Comparison of ENCODE assay signal across 8 cellular contexts in the genomic region with DNA sequence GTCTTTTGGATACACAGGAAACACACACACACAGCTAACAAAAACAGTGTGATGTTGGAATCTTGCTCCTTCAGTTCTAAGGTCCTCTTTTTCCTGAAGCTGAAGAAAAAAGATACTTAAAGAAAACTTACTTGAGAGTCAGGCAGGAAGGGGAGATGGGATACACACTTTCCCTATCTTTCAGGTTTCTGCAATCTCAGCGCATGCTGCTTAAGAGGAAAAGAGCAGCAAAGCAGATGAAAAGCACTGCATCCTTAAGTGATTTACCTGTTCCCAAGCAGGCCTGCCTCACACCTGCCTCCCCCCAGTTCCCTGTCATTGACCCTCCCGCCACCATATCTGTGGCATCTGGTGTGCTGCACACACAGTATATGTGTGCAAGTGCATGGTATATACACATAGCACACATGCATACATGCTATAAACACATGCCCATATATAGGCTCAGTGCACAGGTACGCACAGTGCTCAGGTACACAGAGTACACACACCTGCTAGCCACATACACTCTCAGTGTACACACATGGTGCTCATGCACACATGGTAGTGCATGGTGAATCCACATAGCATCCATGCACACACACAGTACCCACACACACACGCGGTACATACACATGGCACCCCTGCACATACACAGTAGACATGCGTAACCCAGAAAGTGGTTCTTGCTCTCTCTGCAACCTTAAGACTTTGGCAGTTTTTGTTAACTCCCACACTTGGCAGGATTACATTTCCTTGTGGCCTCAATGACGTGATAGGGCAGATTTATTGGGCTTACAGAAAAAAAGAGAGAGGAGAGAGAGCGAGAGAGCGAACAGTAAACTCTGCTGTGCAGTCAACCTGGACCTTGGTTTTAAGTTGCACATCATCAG.
DNase-seq lines count a peak whose midpoint lies in the region; ATAC-seq and TF ChIP-seq lines count a peak whose summit lies in the region.

No MANE protein-coding gene starts in this region.

- POLR2A ChIA-PET in naive thymus-derived CD8-positive, alpha-beta T cell (lab: Charles Lee), result interaction anchor here (0.9 to 2.0 kb wide), 4 partner anchors 18 to 352 kb away, joined by 3 to 5 read pairs (median 4); partner anchors contain the start of gene IRF2BP2

- intact Hi-C loops in colonic mucosa (cut with DNase I), result loop anchor here (5.0 kb wide), 2 partner anchors 121 to 359 kb away; no protein-coding TSS in a partner anchor

- no peaks in the 10 kb centered on the region for H3K9me3 Mint-ChIP-seq in naive thymus-derived CD8-positive, alpha-beta T cell

- H3K27me3 Mint-ChIP-seq in naive thymus-derived CD8-positive, alpha-beta T cell, result no peaks in the 10 kb centered on the region

- TF ChIP-seq CTCF in colonic mucosa (IDR thresholded peaks at IDR 0.05), result no peak

- DNase-seq in AG20443 (ENCODE audit: low spot score), result peak; percentile 74
- peak; percentile 83 for DNase-seq in NOMO-1 treated with DMSO at 0.1 percent for 48 hours (lab: John Stamatoyannopoulos, UW; ENCODE audit: unreplicated experiment)
- peak; percentile 73 for DNase-seq in colonic mucosa
- no peak for DNase-seq in naive thymus-derived CD8-positive, alpha-beta T cell
- DNase-seq in NCI-H82 treated with DMSO at 0.1 percent for 48 hours (lab: John Stamatoyannopoulos, UW; ENCODE audit: unreplicated experiment), result no peak
- no peak for DNase-seq in central memory CD4-positive, alpha-beta T cell

- no peaks in the 10 kb centered on the region for H3K36me3 Mint-ChIP-seq in naive thymus-derived CD8-positive, alpha-beta T cell

- no peaks in the 10 kb centered on the region for H3K27me3 ChIP-seq in colonic mucosa

- H3K27ac ChIP-seq in colonic mucosa, result peak overlapping the region; percentile 98

- H3K36me3 ChIP-seq in colonic mucosa, result no peaks in the 10 kb centered on the region

- peak overlapping the region; percentile 8 to 100 for H3K9ac ChIP-seq in colonic mucosa (ENCODE audit: low read depth in 2 of 2, low read length in 2 of 2)

- no peaks in the 10 kb centered on the region for H3K9me3 ChIP-seq in colonic mucosa

- ATAC-seq in GM19351 (IDR thresholded peaks at IDR 0.05; ENCODE audit: unreplicated experiment) (peak; percentile 29), HG03175 (IDR thresholded peaks at IDR 0.05; ENCODE audit: unreplicated experiment) (no peak)
- ATAC-seq in naive thymus-derived CD8-positive, alpha-beta T cell, result no peak

- peak overlapping the region in 9 of 10 donors; percentile 75 to 83 (median 77) for H3K4me3 Mint-ChIP-seq in naive thymus-derived CD8-positive, alpha-beta T cell

- H3K4me3 ChIP-seq in colonic mucosa, result no peak overlapping the region

- peak overlapping the region; percentile 86 to 97 (median 94) for H3K27ac Mint-ChIP-seq in naive thymus-derived CD8-positive, alpha-beta T cell

- H3K4me1 Mint-ChIP-seq in naive thymus-derived CD8-positive, alpha-beta T cell, result peaks cover 47 to 78% (median 76%) of the 10 kb centered on the region in 4 donors

- H3K4me1 ChIP-seq in colonic mucosa, result peaks cover 47% of the 10 kb centered on the region

Comparison
In these comparisons a context has a peak if more than half of its experiments do, and no peak if none do; other contexts are left out.
1. DNase-seq: peak in AG20443 (single experiment), NOMO-1 treated with DMSO at 0.1 percent for 48 hours (single experiment) and colonic mucosa (single experiment); none in naive thymus-derived CD8-positive, alpha-beta T cell (0 of 10), NCI-H82 treated with DMSO at 0.1 percent for 48 hours (single experiment) and central memory CD4-positive, alpha-beta T cell (single experiment).